Comparison of ENCODE assay signal across 12 cellular contexts in the genomic region with DNA sequence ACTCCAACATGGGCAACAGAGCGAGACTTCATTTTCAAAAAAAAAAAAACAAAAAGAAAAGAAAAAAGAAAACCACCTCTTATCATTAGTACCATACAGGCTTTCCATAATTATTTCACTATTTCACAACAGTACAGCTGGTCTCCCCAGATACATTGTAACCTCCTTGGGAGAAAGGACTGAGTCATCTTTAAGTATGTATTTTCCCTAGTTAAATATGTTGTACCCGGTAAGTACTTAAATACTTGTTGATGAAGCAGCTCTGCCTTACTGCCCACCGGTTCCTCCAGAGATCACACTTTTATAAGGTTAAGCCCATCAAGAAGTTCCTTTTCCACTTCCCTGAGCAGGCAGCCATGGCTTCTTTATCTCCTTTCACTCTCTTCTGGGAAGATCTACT.
DNase-seq lines count a peak whose midpoint lies in the region; ATAC-seq and TF ChIP-seq lines count a peak whose summit lies in the region.
"Had no signal": no experiment of that assay in that cellular context is flagged by ENCODE, and none has a peak within 500 bp of the region (broad histone marks: within the 10 kb centered on the region; RNA-seq: fewer than 3 reads in every experiment).

No MANE protein-coding gene starts in this region.

- DNase-seq in HCEC 1CT, result peak; percentile 78
- peak; percentile 49 for DNase-seq in RPMI7951 (ENCODE audit: low read depth)
- DNase-seq in fibroblast of pulmonary artery (ENCODE audit: low read depth), result peak; percentile 58
- no peak for DNase-seq in GF-D8 (lab: John Stamatoyannopoulos, UW)
- DNase-seq in stimulated activated naive CD4-positive, alpha-beta T cell (lab: John Stamatoyannopoulos, UW), result no peak
- DNase-seq in activated CD4-positive, alpha-beta T cell treated with anti-CD3 and anti-CD28 coated beads, Interleukin-2, amount 10 ng/mL, durations not matched to agents 7 days and 5 days, result no peak
- DNase-seq: dermis blood vessel endothelial cell, PC-9, stomach had no signal

- POLR2A ChIA-PET in activated CD4-positive, alpha-beta T cell treated with anti-CD3 and anti-CD28 coated beads, Interleukin-2, amount 10 ng/mL, durations not matched to agents 7 days and 5 days (lab: Charles Lee), result no interaction called here

- peak overlapping the region in 9 of 11 experiments; percentile 32 to 69 (median 52); a peak in 15 of 22 replicates for H3K27ac ChIP-seq in BLaER1 treated with 17β-estradiol and CSF1 and Interleukin-3, amounts not matched to agents 10 nM and 100 nM
- H3K27ac ChIP-seq: PC-9, stomach had no signal

- H3K9me3 Mint-ChIP-seq in activated CD4-positive, alpha-beta T cell treated with anti-CD3 and anti-CD28 coated beads, Interleukin-2, amount 10 ng/mL, durations not matched to agents 7 days and 5 days, result peaks cover 12% of the 10 kb centered on the region
- H3K9me3 Mint-ChIP-seq: CD8-positive, alpha-beta memory T cell had no signal

- TF ChIP-seq CTCF in fibroblast of pulmonary artery (IDR thresholded peaks at IDR 0.05; ENCODE audit: low read length, missing control alignments), result no peak

- H3K4me1 ChIP-seq in BLaER1 treated with 17β-estradiol and CSF1 and Interleukin-3, amounts not matched to agents 10 nM and 100 nM, result peaks cover 16 to 26% (median 19%) of the 10 kb centered on the region in 10 experiments
- H3K4me1 ChIP-seq: stomach had no signal

- no peak overlapping the region for H3K27ac Mint-ChIP-seq in activated CD4-positive, alpha-beta T cell treated with anti-CD3 and anti-CD28 coated beads, Interleukin-2, amount 10 ng/mL, durations not matched to agents 7 days and 5 days

- no peaks in the 10 kb centered on the region for H3K27me3 ChIP-seq in BLaER1 treated with 17β-estradiol and CSF1 and Interleukin-3, amounts not matched to agents 10 nM and 100 nM
- H3K27me3 ChIP-seq: stomach had no signal

- peaks cover 0 to 9% (median 3%) of the 10 kb centered on the region in 11 experiments; a peak in 8 of 22 replicates for H3K9me3 ChIP-seq in BLaER1 treated with 17β-estradiol and CSF1 and Interleukin-3, amounts not matched to agents 10 nM and 100 nM (replicated peaks in 1 of 11)
- H3K9me3 ChIP-seq: stomach had no signal

- CTCF ChIA-PET in activated CD4-positive, alpha-beta T cell treated with anti-CD3 and anti-CD28 coated beads, Interleukin-2, amount 10 ng/mL, durations not matched to agents 7 days and 5 days (lab: Charles Lee), result interaction anchor here (1.2 kb wide), 1 partner anchor 15 kb away, joined by 3 read pairs; no protein-coding TSS in a partner anchor

- no peaks in the 10 kb centered on the region for H4K20me1 ChIP-seq in BLaER1 treated with 17β-estradiol and CSF1 and Interleukin-3, amounts not matched to agents 10 nM and 100 nM

- H3K4me3 Mint-ChIP-seq in activated CD4-positive, alpha-beta T cell treated with anti-CD3 and anti-CD28 coated beads, Interleukin-2, amount 10 ng/mL, durations not matched to agents 7 days and 5 days, result no peak overlapping the region

- ATAC-seq in HG02870 (IDR thresholded peaks at IDR 0.05; ENCODE audit: unreplicated experiment), result no peak

- peak overlapping the region in 5 of 11 experiments; percentile 9 to 51 (median 16); a peak in 6 of 22 replicates for H3K9ac ChIP-seq in BLaER1 treated with 17β-estradiol and CSF1 and Interleukin-3, amounts not matched to agents 10 nM and 100 nM

- H3K4me3 ChIP-seq in BLaER1 treated with 17β-estradiol and CSF1 and Interleukin-3, amounts not matched to agents 10 nM and 100 nM, result no peak overlapping the region
- H3K4me3 ChIP-seq in fibroblast of pulmonary artery (replicated peaks; ENCODE audit: low read depth, low read length), result no peak overlapping the region
- H3K4me3 ChIP-seq: PC-9, stomach had no signal

- H3K27me3 Mint-ChIP-seq in activated CD4-positive, alpha-beta T cell treated with anti-CD3 and anti-CD28 coated beads, Interleukin-2, amount 10 ng/mL, durations not matched to agents 7 days and 5 days, result no peaks in the 10 kb centered on the region

- peak overlapping the region; percentile 36 to 73 (median 56); a peak in 21 of 22 replicates for H3K4me2 ChIP-seq in BLaER1 treated with 17β-estradiol and CSF1 and Interleukin-3, amounts not matched to agents 10 nM and 100 nM
- H3K4me2 ChIP-seq: PC-9 had no signal

- H3K4me1 Mint-ChIP-seq in activated CD4-positive, alpha-beta T cell treated with anti-CD3 and anti-CD28 coated beads, Interleukin-2, amount 10 ng/mL, durations not matched to agents 7 days and 5 days, result peaks cover 21% of the 10 kb centered on the region

- peaks cover 33% of the 10 kb centered on the region for H3K36me3 Mint-ChIP-seq in activated CD4-positive, alpha-beta T cell treated with anti-CD3 and anti-CD28 coated beads, Interleukin-2, amount 10 ng/mL, durations not matched to agents 7 days and 5 days (ENCODE audit: low read depth)

- H3K36me3 ChIP-seq in BLaER1 treated with 17β-estradiol and CSF1 and Interleukin-3, amounts not matched to agents 10 nM and 100 nM, result no peaks in the 10 kb centered on the region
- H3K36me3 ChIP-seq: stomach had no signal

Comparison
In these comparisons a context has a peak if more than half of its experiments do, and no peak if none do; other contexts are left out.
1. DNase-seq: peak in HCEC 1CT (single experiment), RPMI7951 (single experiment) and fibroblast of pulmonary artery (single experiment); none in GF-D8 (single experiment), stimulated activated naive CD4-positive, alpha-beta T cell (0 of 6) and activated CD4-positive, alpha-beta T cell treated with anti-CD3 and anti-CD28 coated beads, Interleukin-2, amount 10 ng/mL, durations not matched to agents 7 days and 5 days (single experiment).